ENCODE assay signal across 8 cellular contexts in the genomic region with DNA sequence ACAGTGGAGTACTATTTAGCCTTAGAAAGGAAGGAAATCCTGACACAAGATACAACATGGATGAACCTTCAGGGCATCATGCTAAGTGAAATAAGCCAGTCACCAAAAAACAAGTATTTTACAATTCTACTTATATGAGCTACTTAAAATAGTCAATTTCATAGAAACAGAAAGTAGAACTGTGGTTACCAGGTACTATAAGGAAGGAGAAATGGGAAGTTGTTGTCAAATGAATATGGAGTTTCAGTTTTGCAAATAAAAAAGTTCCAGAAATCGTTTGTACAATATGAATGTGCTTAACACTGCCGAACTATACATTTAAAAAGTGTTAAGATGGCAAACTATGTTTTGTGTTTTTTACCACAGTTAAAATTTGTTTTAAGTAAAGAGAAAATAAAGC. TPM values are rescaled to one million over a fixed set of nuclear protein-coding genes. Genes with fewer than 3 reads are reported as not detected.
DNase-seq lines count a peak whose midpoint lies in the region; ATAC-seq and TF ChIP-seq lines count a peak whose summit lies in the region.

No MANE protein-coding gene starts in this region.

- POLR2A ChIA-PET in OCI-LY7 (lab: Charles Lee) = interaction anchor here (0.6 to 1.4 kb wide), 8 partner anchors 8 to 613 kb away, joined by 3 to 4 read pairs (median 3); no protein-coding TSS in a partner anchor

- H3K79me2 ChIP-seq in OCI-LY7 (ENCODE audit: insufficient read depth, low read depth, low read length) = peaks cover 87% of the 10 kb centered on the region

- peak overlapping the region; percentile 88 for H3K27ac Mint-ChIP-seq in activated naive CD4-positive, alpha-beta T cell treated with anti-CD3 and anti-CD28 coated beads, Interleukin-2, amount 10 ng/mL, durations not matched to agents 7 days and 5 days
- H3K27ac Mint-ChIP-seq in stimulated activated naive CD8-positive, alpha-beta T cell treated with anti-CD3 and anti-CD28 coated beads, Interleukin-15, amount 100 ng/mL, for 72 hours = peak overlapping the region; percentile 13 to 20

- H3K27me3 Mint-ChIP-seq in activated naive CD4-positive, alpha-beta T cell treated with anti-CD3 and anti-CD28 coated beads, Interleukin-2, amount 10 ng/mL, durations not matched to agents 7 days and 5 days = no peaks in the 10 kb centered on the region
- H3K27me3 Mint-ChIP-seq in stimulated activated naive CD8-positive, alpha-beta T cell treated with anti-CD3 and anti-CD28 coated beads, Interleukin-15, amount 100 ng/mL, for 72 hours = no peaks in the 10 kb centered on the region

- peak overlapping the region; percentile 64 for H3K4me3 Mint-ChIP-seq in activated naive CD4-positive, alpha-beta T cell treated with anti-CD3 and anti-CD28 coated beads, Interleukin-2, amount 10 ng/mL, durations not matched to agents 7 days and 5 days
- H3K4me3 Mint-ChIP-seq in stimulated activated naive CD8-positive, alpha-beta T cell treated with anti-CD3 and anti-CD28 coated beads, Interleukin-15, amount 100 ng/mL, for 72 hours = peak overlapping the region; percentile 73 to 78

- CTCF ChIA-PET in activated naive CD4-positive, alpha-beta T cell treated with anti-CD3 and anti-CD28 coated beads, Interleukin-2, amount 10 ng/mL, durations not matched to agents 7 days and 5 days (lab: Charles Lee) = interaction anchor here (1.0 kb wide), 1 partner anchor 40 kb away, joined by 5 read pairs; no protein-coding TSS in a partner anchor
- CTCF ChIA-PET in OCI-LY7 (lab: Charles Lee; ENCODE audit: unreplicated experiment) = interaction anchor here (0.9 to 1.8 kb wide), 2 partner anchors 17 to 40 kb away, joined by 3 to 4 read pairs; no protein-coding TSS in a partner anchor

- no peaks in the 10 kb centered on the region for H3K9me2 ChIP-seq in OCI-LY7 (ENCODE audit: insufficient read depth, low read length)

- BruUV-seq in OCI-LY7 (replicated peaks; lab: Mats Ljungman, UMichigan) = no TSS peak

- peak overlapping the region; percentile 73 for H3K27ac ChIP-seq in OCI-LY7 (ENCODE audit: low read depth, low read length, poor library complexity, severe bottlenecking)

- peaks cover 13% of the 10 kb centered on the region for H3K9me3 Mint-ChIP-seq in activated naive CD4-positive, alpha-beta T cell treated with anti-CD3 and anti-CD28 coated beads, Interleukin-2, amount 10 ng/mL, durations not matched to agents 7 days and 5 days
- peaks cover 6 to 15% of the 10 kb centered on the region in 2 donors for H3K9me3 Mint-ChIP-seq in stimulated activated naive CD8-positive, alpha-beta T cell treated with anti-CD3 and anti-CD28 coated beads, Interleukin-15, amount 100 ng/mL, for 72 hours

- peaks cover 17% of the 10 kb centered on the region for H3K36me3 Mint-ChIP-seq in activated naive CD4-positive, alpha-beta T cell treated with anti-CD3 and anti-CD28 coated beads, Interleukin-2, amount 10 ng/mL, durations not matched to agents 7 days and 5 days

- H3K4me1 Mint-ChIP-seq in activated naive CD4-positive, alpha-beta T cell treated with anti-CD3 and anti-CD28 coated beads, Interleukin-2, amount 10 ng/mL, durations not matched to agents 7 days and 5 days = peaks cover 38% of the 10 kb centered on the region
- H3K4me1 Mint-ChIP-seq in stimulated activated naive CD8-positive, alpha-beta T cell treated with anti-CD3 and anti-CD28 coated beads, Interleukin-15, amount 100 ng/mL, for 72 hours = peaks cover 37% of the 10 kb centered on the region

- H3K9me3 ChIP-seq in OCI-LY7 (ENCODE audit: low read length) = peaks cover 23% of the 10 kb centered on the region

- peaks cover 33% of the 10 kb centered on the region for H3K36me3 ChIP-seq in OCI-LY7 (ENCODE audit: insufficient read depth, low read length)

- TF ChIP-seq CTCF in OCI-LY7 (conservative IDR thresholded peaks at IDR 0.05; ENCODE audit: low read length) (no peak), foreskin fibroblast (IDR thresholded peaks at IDR 0.05; ENCODE audit: low read depth, low read length) (no peak)

- H3K4me1 ChIP-seq in OCI-LY7 (ENCODE audit: insufficient read depth, low read length, poor library complexity, severe bottlenecking) = peaks cover 71% of the 10 kb centered on the region

- DNase-seq in activated naive CD4-positive, alpha-beta T cell treated with anti-CD3 and anti-CD28 coated beads, Interleukin-2, amount 10 ng/mL, durations not matched to agents 7 days and 5 days = no peak
- no peak for DNase-seq in activated naive CD4-positive, alpha-beta T cell treated with Interleukin-2 at 50 U/mL for 16 hours
- peak; percentile 59 for DNase-seq in OCI-LY7 (ENCODE audit: low spot score)
- no peak for DNase-seq in stimulated activated naive CD8-positive, alpha-beta T cell treated with anti-CD3 and anti-CD28 coated beads, Interleukin-15, amount 100 ng/mL, for 72 hours
- DNase-seq in NCI-H1105 treated with DMSO at 0.1 percent for 48 hours (lab: John Stamatoyannopoulos, UW) = no peak
- no peak for DNase-seq in foreskin fibroblast
- DNase-seq in A172 (ENCODE audit: low spot score) = no peak

- peak; percentile 81 for ATAC-seq in HG02981 (IDR thresholded peaks at IDR 0.05; ENCODE audit: unreplicated experiment)
- ATAC-seq in stimulated activated naive CD8-positive, alpha-beta T cell treated with anti-CD3 and anti-CD28 coated beads, Interleukin-15, amount 100 ng/mL, for 72 hours = peak; percentile 63

- no peak overlapping the region; the same call in 1 of the 2 replicates for H2AFZ ChIP-seq in OCI-LY7 (ENCODE audit: low read length)

- intact Hi-C loops in OCI-LY7 (cut with micrococcal nuclease; ENCODE audit: unreplicated experiment) = no loop called here

- H3K4me2 ChIP-seq in OCI-LY7 (ENCODE audit: low read length) = peak overlapping the region; percentile 79

- no peaks in the 10 kb centered on the region for H4K20me1 ChIP-seq in OCI-LY7 (ENCODE audit: insufficient read depth, low read length)

- H3K4me3 ChIP-seq in OCI-LY7 (ENCODE audit: low read depth, low read length, poor library complexity, severe bottlenecking) (peak overlapping the region; percentile 57), foreskin fibroblast (ENCODE audit: low read depth in 1 of 2, low read length in 2 of 2) (no peak overlapping the region)

RNA-seq across cellular contexts. Expression of gene TRANK1, which starts 26.8 kb away (rescaled TPM):
- total RNA-seq in OCI-LY7 (2014; rRNA removed; shearing (Covaris generic)) = 29.1 and 34.9 TPM in 2 replicates
- total RNA-seq in OCI-LY7 (2022) = 57.1 and 66.3 TPM in 2 replicates
- total RNA-seq in A172 (2014; rRNA removed; shearing (Covaris generic)) = 3.8 and 7.0 TPM in 2 replicates
